ENCODE assay signal across 8 cellular contexts in the genomic region with DNA sequence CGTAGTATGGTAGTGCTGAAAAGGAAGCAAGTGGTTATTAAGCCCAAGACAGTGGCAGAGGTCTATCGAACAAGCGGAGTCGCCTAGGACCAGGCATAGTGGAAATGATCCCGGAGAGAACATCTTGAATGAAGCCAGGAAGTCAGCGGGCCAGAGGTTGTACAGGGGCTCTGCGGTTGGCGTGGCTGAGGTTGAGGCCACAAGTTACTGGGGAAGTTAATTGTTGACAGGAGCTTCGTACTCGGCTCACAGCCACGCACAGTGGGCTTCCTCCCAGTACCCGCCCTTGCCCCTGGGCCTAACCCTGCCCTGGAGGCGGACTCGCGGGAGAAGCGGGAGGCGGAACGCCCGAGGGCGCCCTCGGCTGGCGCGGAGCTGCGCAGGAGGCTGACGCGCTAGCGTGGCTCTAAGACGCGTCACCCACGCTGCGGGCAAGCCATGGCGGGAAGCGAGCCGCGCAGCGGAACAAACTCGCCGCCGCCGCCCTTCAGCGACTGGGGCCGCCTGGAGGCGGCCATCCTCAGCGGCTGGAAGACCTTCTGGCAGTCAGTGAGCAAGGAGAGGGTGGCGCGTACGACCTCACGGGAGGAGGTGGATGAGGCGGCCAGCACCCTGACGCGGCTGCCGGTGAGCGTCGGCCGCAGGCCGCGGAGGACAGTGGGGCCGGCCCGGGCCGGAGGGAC. TPM values are rescaled to one million over a fixed set of nuclear protein-coding genes. Genes with fewer than 3 reads are reported as not detected.
DNase-seq lines count a peak whose midpoint lies in the region; ATAC-seq and TF ChIP-seq lines count a peak whose summit lies in the region.

A gene with protein sequence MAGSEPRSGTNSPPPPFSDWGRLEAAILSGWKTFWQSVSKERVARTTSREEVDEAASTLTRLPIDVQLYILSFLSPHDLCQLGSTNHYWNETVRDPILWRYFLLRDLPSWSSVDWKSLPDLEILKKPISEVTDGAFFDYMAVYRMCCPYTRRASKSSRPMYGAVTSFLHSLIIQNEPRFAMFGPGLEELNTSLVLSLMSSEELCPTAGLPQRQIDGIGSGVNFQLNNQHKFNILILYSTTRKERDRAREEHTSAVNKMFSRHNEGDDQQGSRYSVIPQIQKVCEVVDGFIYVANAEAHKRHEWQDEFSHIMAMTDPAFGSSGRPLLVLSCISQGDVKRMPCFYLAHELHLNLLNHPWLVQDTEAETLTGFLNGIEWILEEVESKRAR (plus strand): TSS at position 410 of the 683 bp plus-strand sequence. CDS start 29 bp downstream, at position 439.

- peak within 1 kb of the TSS; percentile 98 for H2AFZ ChIP-seq in GM23248

- peak within 1 kb of the TSS; percentile 96 for H3K27ac Mint-ChIP-seq in activated T-helper 17 cell treated with anti-CD3 and anti-CD28 coated beads, Interleukin-2, amount 50 U/mL, for 72 hours
- H3K27ac Mint-ChIP-seq in nephron: peak within 1 kb of the TSS; percentile 60 to 87 (median 70)
- peak within 1 kb of the TSS; percentile 100 for H3K27ac Mint-ChIP-seq in stimulated activated naive CD8-positive, alpha-beta T cell treated with anti-CD3 and anti-CD28 coated beads, Interleukin-15, amount 100 ng/mL, for 72 hours

- H3K27ac ChIP-seq in GM23248: peak within 1 kb of the TSS; percentile 82

- no peaks in the 10 kb centered on the region for H3K27me3 ChIP-seq in GM23248 (replicated peaks; ENCODE audit: insufficient read depth)

- no peaks in the 10 kb centered on the region for H3K27me3 Mint-ChIP-seq in activated T-helper 17 cell treated with anti-CD3 and anti-CD28 coated beads, Interleukin-2, amount 50 U/mL, for 72 hours
- no peaks in the 10 kb centered on the region for H3K27me3 Mint-ChIP-seq in nephron (ENCODE audit: low read depth)
- no peaks in the 10 kb centered on the region for H3K27me3 Mint-ChIP-seq in stimulated activated naive CD8-positive, alpha-beta T cell treated with anti-CD3 and anti-CD28 coated beads, Interleukin-15, amount 100 ng/mL, for 72 hours

- WGBS in GM23248 (ENCODE audit: low coverage in 1 of 2, low lambda C conversion rate in 2 of 2, missing lambda C conversion rate in 2 of 2), 2 experiments: 2% methylated on average over 24 to 53 of the region's 60 CpGs

- no peaks in the 10 kb centered on the region for H3K9me3 Mint-ChIP-seq in activated T-helper 17 cell treated with anti-CD3 and anti-CD28 coated beads, Interleukin-2, amount 50 U/mL, for 72 hours
- H3K9me3 Mint-ChIP-seq in nephron: no peaks in the 10 kb centered on the region
- H3K9me3 Mint-ChIP-seq in stimulated activated naive CD8-positive, alpha-beta T cell treated with anti-CD3 and anti-CD28 coated beads, Interleukin-15, amount 100 ng/mL, for 72 hours: no peaks in the 10 kb centered on the region

- in situ Hi-C loops in GM23248 (cut with MboI): no loop called here

- peaks cover 9% of the 10 kb centered on the region for H3K4me1 Mint-ChIP-seq in activated T-helper 17 cell treated with anti-CD3 and anti-CD28 coated beads, Interleukin-2, amount 50 U/mL, for 72 hours
- peaks cover 5% of the 10 kb centered on the region for H3K4me1 Mint-ChIP-seq in nephron
- H3K4me1 Mint-ChIP-seq in stimulated activated naive CD8-positive, alpha-beta T cell treated with anti-CD3 and anti-CD28 coated beads, Interleukin-15, amount 100 ng/mL, for 72 hours: peaks cover 17% of the 10 kb centered on the region

- TF ChIP-seq CTCF in fibroblast of mammary gland (conservative IDR thresholded peaks at IDR 0.05; ENCODE audit: control insufficient read depth, insufficient read depth, low read depth, low read length): peak; percentile 38
- peak; percentile 22 to 40 (median 23) for TF ChIP-seq CTCF in nephron (IDR thresholded peaks at IDR 0.05; ENCODE audit: unreplicated experiment in 3 of 3)

- 0 out of 2 replicates have a peak, but pooled peaks cover 9% of the 10 kb centered on the region for H3K79me2 ChIP-seq in GM23248 (ENCODE audit: insufficient read depth)

- no peaks in the 10 kb centered on the region for H3K9me3 ChIP-seq in GM23248 (ENCODE audit: low read depth)

- peaks cover 28% of the 10 kb centered on the region for H3K36me3 Mint-ChIP-seq in activated T-helper 17 cell treated with anti-CD3 and anti-CD28 coated beads, Interleukin-2, amount 50 U/mL, for 72 hours (ENCODE audit: low read depth)
- H3K36me3 Mint-ChIP-seq in nephron (ENCODE audit: low read depth): peaks cover 24% of the 10 kb centered on the region

- peaks cover 5% of the 10 kb centered on the region; the same call in 1 of the 2 replicates for H3K36me3 ChIP-seq in GM23248 (ENCODE audit: low read depth)

- H4K20me1 ChIP-seq in GM23248 (ENCODE audit: insufficient read depth): no peaks in the 10 kb centered on the region

- H3K4me3 Mint-ChIP-seq in activated T-helper 17 cell treated with anti-CD3 and anti-CD28 coated beads, Interleukin-2, amount 50 U/mL, for 72 hours: peak within 1 kb of the TSS; percentile 87
- peak within 1 kb of the TSS; percentile 76 to 86 (median 84) for H3K4me3 Mint-ChIP-seq in nephron
- H3K4me3 Mint-ChIP-seq in stimulated activated naive CD8-positive, alpha-beta T cell treated with anti-CD3 and anti-CD28 coated beads, Interleukin-15, amount 100 ng/mL, for 72 hours: peak within 1 kb of the TSS; percentile 97

- DNase-seq in ELF-1 (ENCODE audit: low read depth, low spot score) (peak; percentile 83), GM23248 (peak; percentile 97), Kasumi-1 (lab: John Stamatoyannopoulos, UW) (peak; percentile 82 to 86), RPMI8226 (peak; percentile 90), fibroblast of mammary gland (ENCODE audit: low read depth) (peak; percentile 82)
- peak; percentile 87 to 92 for DNase-seq in stimulated activated naive CD8-positive, alpha-beta T cell treated with anti-CD3 and anti-CD28 coated beads, Interleukin-15, amount 100 ng/mL, for 72 hours

- H3K4me1 ChIP-seq in GM23248 (ENCODE audit: insufficient read depth): peaks cover 23% of the 10 kb centered on the region

- peak within 1 kb of the TSS; percentile 92 for H3K9ac ChIP-seq in GM23248

- peak; percentile 97 for ATAC-seq in activated T-helper 17 cell treated with anti-CD3 and anti-CD28 coated beads, Interleukin-2, amount 50 U/mL, for 72 hours (replicated peaks)
- ATAC-seq in stimulated activated naive CD8-positive, alpha-beta T cell treated with anti-CD3 and anti-CD28 coated beads, Interleukin-15, amount 100 ng/mL, for 72 hours: peak; percentile 98

- peak within 1 kb of the TSS; percentile 82 for H3K4me2 ChIP-seq in GM23248 (ENCODE audit: unreplicated experiment)

- no peaks in the 10 kb centered on the region for H3K9me2 ChIP-seq in GM23248 (ENCODE audit: insufficient read depth)

- H3K4me3 ChIP-seq in GM23248 (peak within 1 kb of the TSS; percentile 78), fibroblast of mammary gland (ENCODE audit: control insufficient read depth, low read depth, low read length) (peak within 1 kb of the TSS; percentile 64)

- H3F3A ChIP-seq in GM23248 (ENCODE audit: insufficient read depth): peaks cover 31% of the 10 kb centered on the region

RNA-seq across cellular contexts. Expression of the gene that starts here (rescaled TPM):
- total RNA-seq in GM23248 (2014; rRNA removed; shearing (Covaris generic)): 12.1 and 16.9 TPM in 2 replicates
- 15.9 and 16.6 TPM in 2 replicates for polyA plus RNA-seq in GM23248 (2016; fragmentation: Nextera tagmentation; extraction: Ambion mirVana)
- total RNA-seq in activated T-helper 17 cell treated with anti-CD3 and anti-CD28 coated beads, Interleukin-2, amount 50 U/mL, for 72 hours: 10 to 100 TPM in 1 of 2 donors, 1 to 10 TPM in 1; 9.5 to 14.1 TPM

Comparison
In these comparisons a context has a peak if more than half of its experiments do, and no peak if none do; other contexts are left out.
1. Peak in every context shown above with its lines: DNase-seq, ATAC-seq, H3K4me3 ChIP-seq and H3K27ac ChIP-seq.